In genomic region chr1:2984399-2985061, GRCh38 we compare ENCODE assay signal across 19 cellular contexts. TPM values are rescaled to one million over a fixed set of nuclear protein-coding genes. Genes with fewer than 3 reads are reported as not detected.
"Had no signal": no experiment of that assay in that cellular context is flagged by ENCODE, and none has a peak within 500 bp of the region (broad histone marks: within the 10 kb centered on the region; RNA-seq: fewer than 3 reads in every experiment).

No MANE protein-coding gene starts in this region.

- H3K36me3 Mint-ChIP-seq: activated naive CD4-positive, alpha-beta T cell treated with anti-CD3 and anti-CD28 coated beads, Interleukin-2, amount 50 U/mL, for 72 hours; naive thymus-derived CD4-positive, alpha-beta T cell had no signal

- H3K4me3 Mint-ChIP-seq: activated CD4-positive, alpha-beta T cell treated with anti-CD3 and anti-CD28 coated beads, Interleukin-2, amount 10 ng/mL, durations not matched to agents 7 days and 5 days; central memory CD8-positive, alpha-beta T cell; dendritic cell treated with granulocyte-macrophage colony-stimulating factor and Interleukin-4, amounts not matched to agents 40 ng/mL and 50 ng/mL, for 4 days; effector memory CD8-positive, alpha-beta T cell; immature natural killer cell; naive thymus-derived CD4-positive, alpha-beta T cell had no signal

- H3K9me3 ChIP-seq: testis, upper lobe of left lung had no signal

- ATAC-seq: activated naive CD4-positive, alpha-beta T cell treated with anti-CD3 and anti-CD28 coated beads, Interleukin-2, amount 50 U/mL, for 72 hours; effector memory CD8-positive, alpha-beta T cell; foreskin keratinocyte; left colon; naive thymus-derived CD4-positive, alpha-beta T cell had no signal

- H3K4me3 ChIP-seq: testis, upper lobe of left lung had no signal

- H3K36me3 ChIP-seq: upper lobe of left lung had no signal

- DNase-seq: activated CD4-positive, alpha-beta T cell treated with anti-CD3 and anti-CD28 coated beads, Interleukin-2, amount 10 ng/mL, durations not matched to agents 7 days and 5 days; activated CD8-positive, alpha-beta memory T cell treated with anti-CD3 and anti-CD28 coated beads for 24 hours; effector memory CD8-positive, alpha-beta T cell; foreskin keratinocyte; immature natural killer cell; left colon; naive thymus-derived CD4-positive, alpha-beta T cell; stimulated activated CD4-positive, alpha-beta T cell treated with anti-CD3 and anti-CD28 coated beads, Interleukin-15, amount 100 ng/mL, for 24 hours; stimulated activated CD4-positive, alpha-beta T cell treated with anti-CD3 and anti-CD28 coated beads, Interleukin-4, amount 100 ng/mL, for 24 hours; stimulated activated naive CD4-positive, alpha-beta T cell treated with Interleukin-2 at 50 U/mL for 16 hours; testis had no signal

- H3K9me3 Mint-ChIP-seq: activated CD4-positive, alpha-beta T cell treated with anti-CD3 and anti-CD28 coated beads, Interleukin-2, amount 10 ng/mL, durations not matched to agents 7 days and 5 days; dendritic cell treated with granulocyte-macrophage colony-stimulating factor and Interleukin-4, amounts not matched to agents 40 ng/mL and 50 ng/mL, for 4 days; effector memory CD8-positive, alpha-beta T cell; immature natural killer cell had no signal

- H3K4me1 ChIP-seq: foreskin keratinocyte, upper lobe of left lung had no signal

- H3K4me1 Mint-ChIP-seq: activated CD4-positive, alpha-beta T cell treated with anti-CD3 and anti-CD28 coated beads, Interleukin-2, amount 10 ng/mL, durations not matched to agents 7 days and 5 days; central memory CD8-positive, alpha-beta T cell; immature natural killer cell had no signal

- H3K27me3 Mint-ChIP-seq: activated CD4-positive, alpha-beta T cell treated with anti-CD3 and anti-CD28 coated beads, Interleukin-2, amount 10 ng/mL, durations not matched to agents 7 days and 5 days; central memory CD8-positive, alpha-beta T cell had no signal

- H3K27me3 ChIP-seq: foreskin keratinocyte, testis, upper lobe of left lung had no signal

- H3K27ac ChIP-seq: foreskin keratinocyte, testis, upper lobe of left lung had no signal

- H3K27ac Mint-ChIP-seq: activated CD4-positive, alpha-beta T cell treated with anti-CD3 and anti-CD28 coated beads, Interleukin-2, amount 10 ng/mL, durations not matched to agents 7 days and 5 days; activated naive CD4-positive, alpha-beta T cell treated with anti-CD3 and anti-CD28 coated beads, Interleukin-2, amount 50 U/mL, for 72 hours; dendritic cell treated with granulocyte-macrophage colony-stimulating factor and Interleukin-4, amounts not matched to agents 40 ng/mL and 50 ng/mL, for 4 days; effector memory CD8-positive, alpha-beta T cell; immature natural killer cell; naive thymus-derived CD4-positive, alpha-beta T cell had no signal

RNA-seq across cellular contexts. Expression of gene ACTRT2, which starts 36.7 kb away (rescaled TPM):
- total RNA-seq: activated CD4-positive, alpha-beta T cell treated with anti-CD3 and anti-CD28 coated beads, Interleukin-2, amount 10 ng/mL, durations not matched to agents 7 days and 5 days; activated naive CD4-positive, alpha-beta T cell treated with anti-CD3 and anti-CD28 coated beads, Interleukin-2, amount 50 U/mL, for 72 hours; foreskin keratinocyte; left colon; lung microvascular endothelial cell; mononuclear cell; naive thymus-derived CD4-positive, alpha-beta T cell; renal cortical epithelial cell; skeletal muscle tissue; upper lobe of left lung had no signal
